Comparison of ENCODE assay signal across 1 cellular context in genomic region chr2:240376739-240377138, GRCh38.
TF ChIP-seq lines count a peak whose summit lies in the region.

No MANE protein-coding gene starts in this region.

TF ChIP-seq in WTC11, 78 proteins besides CTCF, POLR2A, EP300 and RAD21 (continued from another document):
- TF ChIP-seq ESRRA (CRISPR knock-in tag; IDR thresholded peaks at IDR 0.05; ENCODE audit: borderline replicate concordance): no peak
- no peak for TF ChIP-seq ZNF512 (CRISPR knock-in tag; IDR thresholded peaks at IDR 0.05; ENCODE audit: borderline replicate concordance)
- TF ChIP-seq FOXK1 (CRISPR knock-in tag; IDR thresholded peaks at IDR 0.05): no peak
- no peak for TF ChIP-seq IRF2 (CRISPR knock-in tag; IDR thresholded peaks at IDR 0.05; ENCODE audit: borderline replicate concordance, low read depth)
- TF ChIP-seq ATF6 (CRISPR knock-in tag; IDR thresholded peaks at IDR 0.05): no peak
- no peak for TF ChIP-seq TP53 (CRISPR knock-in tag; IDR thresholded peaks at IDR 0.05)
- TF ChIP-seq ZNF219 (CRISPR knock-in tag; IDR thresholded peaks at IDR 0.05; ENCODE audit: borderline replicate concordance): no peak
- no peak for TF ChIP-seq MXD4 (CRISPR knock-in tag; IDR thresholded peaks at IDR 0.05; ENCODE audit: borderline replicate concordance)
- no peak for TF ChIP-seq NFE2L1 (CRISPR knock-in tag; IDR thresholded peaks at IDR 0.05)
- no peak for TF ChIP-seq ZBTB21 (CRISPR knock-in tag; IDR thresholded peaks at IDR 0.05; ENCODE audit: borderline replicate concordance)
